In the genomic region with DNA sequence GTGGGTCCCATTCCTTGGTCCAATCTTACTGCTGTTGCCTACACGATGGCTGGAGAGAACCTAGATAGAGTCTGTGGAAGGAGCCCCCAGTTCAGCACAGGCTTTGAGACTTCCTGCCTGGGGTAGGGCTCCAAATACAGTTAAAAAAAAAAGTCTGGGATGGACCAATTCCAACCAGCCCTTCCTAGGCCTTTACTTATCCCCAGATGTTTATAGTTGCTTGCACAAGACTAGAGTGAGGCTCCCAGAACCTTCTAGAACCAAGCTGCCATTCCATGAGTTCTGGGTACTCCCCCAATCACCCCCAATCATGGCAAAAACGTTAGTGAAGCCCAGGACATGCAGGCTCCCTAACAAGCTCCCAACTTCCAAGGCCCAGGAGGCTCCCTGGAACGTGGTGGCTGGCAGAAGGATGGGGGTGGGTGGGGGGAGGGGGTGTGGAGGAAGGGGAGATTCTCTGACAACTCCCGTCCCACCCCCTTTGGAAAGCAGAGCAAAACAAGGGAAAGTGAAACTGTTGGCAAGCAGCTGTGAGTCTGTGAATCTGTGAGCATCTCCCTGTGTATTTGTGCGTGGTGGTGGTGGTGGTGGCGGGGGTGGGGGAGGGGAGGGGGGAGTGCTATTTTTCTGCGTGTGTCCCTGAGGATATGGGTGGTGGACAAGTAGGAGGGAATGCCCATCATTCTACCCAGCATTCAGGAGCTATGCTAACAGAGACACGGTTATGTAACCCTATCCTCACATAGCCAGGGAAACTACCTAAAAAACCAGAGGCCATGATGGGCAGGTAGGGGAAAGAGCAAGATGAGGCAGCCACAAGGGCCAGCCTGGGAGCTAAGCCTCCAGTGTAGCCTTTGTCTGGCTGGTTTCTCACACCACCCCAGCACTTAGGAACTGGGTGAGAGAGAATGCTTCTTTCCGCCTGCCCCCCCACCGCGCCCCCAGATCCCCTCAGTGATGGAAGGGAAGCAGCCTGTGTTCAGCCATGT, we compare ENCODE assay signal across 1 cellular context.
TF ChIP-seq lines count a peak whose summit lies in the region.

No MANE protein-coding gene starts in this region.

TF ChIP-seq in H1, 55 proteins besides CTCF, POLR2A, EP300 and RAD21:
- TF ChIP-seq CBX8 (IDR thresholded peaks at IDR 0.05; ENCODE audit: borderline replicate concordance, low read depth, low read length) (no peak), YY1 (IDR thresholded peaks at IDR 0.05; ENCODE audit: low read depth, low read length) (no peak), HDAC2 (IDR thresholded peaks at IDR 0.05; ENCODE audit: borderline replicate concordance in 1 of 2, low read depth in 2 of 2, low read length in 2 of 2) (no peak), TAF7 (optimal IDR thresholded peaks at IDR 0.05; ENCODE audit: borderline replicate concordance, low read depth, low read length) (no peak)
